In the genomic region with DNA sequence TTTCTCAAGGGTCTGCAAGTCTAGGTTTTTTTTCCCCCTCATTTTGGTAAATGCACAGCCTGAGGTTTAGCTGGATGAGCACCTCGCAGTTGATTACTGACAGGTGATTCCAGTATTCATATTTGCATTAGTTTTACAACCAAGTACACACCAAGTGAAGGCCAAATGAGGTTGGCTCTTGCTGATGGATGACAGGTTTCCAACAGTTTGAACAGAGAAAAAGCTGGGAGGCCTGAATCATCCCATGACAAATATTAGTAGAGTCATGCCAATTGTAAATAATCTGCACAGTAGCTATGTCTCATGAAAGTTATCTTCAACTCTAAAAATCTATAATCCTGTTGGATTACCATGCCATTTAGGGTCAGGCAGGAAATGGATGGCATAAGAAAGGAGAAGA, we compare ENCODE assay signal across 21 cellular contexts.
"Had no signal": no experiment of that assay in that cellular context is flagged by ENCODE, and none has a peak within 500 bp of the region (broad histone marks: within the 10 kb centered on the region; RNA-seq: fewer than 3 reads in every experiment).

No MANE protein-coding gene starts in this region.

- H3K4me2 ChIP-seq: KMS-11 had no signal

- H3K4me3 Mint-ChIP-seq: activated CD8-positive, alpha-beta T cell treated with anti-CD3 and anti-CD28 coated beads for 36 hours; activated naive CD4-positive, alpha-beta T cell treated with anti-CD3 and anti-CD28 coated beads, Interleukin-2, amount 50 U/mL, for 24 hours; activated T-cell treated with anti-CD3 and anti-CD28 coated beads, Interleukin-2, amount 50 U/mL, for 72 hours; T-helper 17 cell had no signal

- H3K9me3 ChIP-seq: breast epithelium had no signal

- ATAC-seq: activated CD4-positive, CD25-positive, alpha-beta regulatory T cell treated with anti-CD3 and anti-CD28 coated beads, Interleukin-2, amount 50 U/mL, for 24 hours; activated CD8-positive, alpha-beta T cell treated with anti-CD3 and anti-CD28 coated beads for 36 hours; activated T-cell treated with anti-CD3 and anti-CD28 coated beads, Interleukin-2, amount 50 U/mL, for 72 hours; T-helper 17 cell had no signal

- DNase-seq: activated CD4-positive, alpha-beta T cell treated with anti-CD3 and anti-CD28 coated beads for 4 hours; activated CD8-positive, alpha-beta memory T cell treated with anti-CD3 and anti-CD28 coated beads, Interleukin-2, amount 50 U/mL, for 4 hours; activated CD8-positive, alpha-beta T cell treated with anti-CD3 and anti-CD28 coated beads for 36 hours; activated T-cell treated with anti-CD3 and anti-CD28 coated beads, Interleukin-2, amount 50 U/mL, for 72 hours; aorta; central memory CD4-positive, alpha-beta T cell; MM.1S; NCI-H1105; NCI-H1436; NCI-H187 treated with DMSO at 0.1 percent for 48 hours; NCI-H2081 treated with DMSO at 0.1 percent for 48 hours; NCI-H446; NCI-H524 treated with DMSO at 0.1 percent for 48 hours; NCI-H82; SHP77 treated with DMSO at 0.1 percent for 48 hours; T-helper 17 cell had no signal

- H3K27me3 ChIP-seq: breast epithelium had no signal

- H3K4me3 ChIP-seq: breast epithelium had no signal

- H3K9ac ChIP-seq: KMS-11 had no signal

- H3K4me1 Mint-ChIP-seq: activated naive CD4-positive, alpha-beta T cell treated with anti-CD3 and anti-CD28 coated beads, Interleukin-2, amount 50 U/mL, for 24 hours; T-helper 17 cell had no signal

- H3K27ac ChIP-seq: breast epithelium, KMS-11 had no signal

- H3K27me3 Mint-ChIP-seq: T-helper 17 cell had no signal

- H3K27ac Mint-ChIP-seq: activated CD8-positive, alpha-beta T cell treated with anti-CD3 and anti-CD28 coated beads for 36 hours; activated naive CD4-positive, alpha-beta T cell treated with anti-CD3 and anti-CD28 coated beads, Interleukin-2, amount 50 U/mL, for 24 hours; activated T-cell treated with anti-CD3 and anti-CD28 coated beads, Interleukin-2, amount 50 U/mL, for 72 hours; activated T-helper 2 cell treated with anti-CD3 and anti-CD28 coated beads, Interferon-gamma antibody, Interleukin-2, Interleukin-4, amounts not matched to agents 10 μg/mL and 5 μg/mL and 100 μg/mL, durations not matched to agents 14 hours and 24 hours and 36 hours; T-helper 17 cell had no signal

- H3K9me3 Mint-ChIP-seq: activated CD8-positive, alpha-beta T cell treated with anti-CD3 and anti-CD28 coated beads for 36 hours; activated T-helper 2 cell treated with anti-CD3 and anti-CD28 coated beads, Interferon-gamma antibody, Interleukin-2, Interleukin-4, amounts not matched to agents 10 μg/mL and 5 μg/mL and 100 μg/mL, durations not matched to agents 14 hours and 24 hours and 36 hours had no signal

- H3K36me3 ChIP-seq: breast epithelium had no signal

- H3K36me3 Mint-ChIP-seq: activated naive CD4-positive, alpha-beta T cell treated with anti-CD3 and anti-CD28 coated beads, Interleukin-2, amount 50 U/mL, for 24 hours had no signal

- H3K4me1 ChIP-seq: breast epithelium had no signal
